9 cellular contexts compared by ENCODE assay signal in genomic region chr2:33321236-33321731, GRCh38.
A peak's percentile ranks its signal among the peaks of the same experiment; 100 is the strongest.
DNase-seq lines count a peak whose midpoint lies in the region; ATAC-seq and TF ChIP-seq lines count a peak whose summit lies in the region.
"Had no signal": no experiment of that assay in that cellular context is flagged by ENCODE, and none has a peak within 500 bp of the region (broad histone marks: within the 10 kb centered on the region; RNA-seq: fewer than 3 reads in every experiment).

No MANE protein-coding gene starts in this region.

- H4K8ac ChIP-seq in trophoblast cell (ENCODE audit: low read depth, low read length), result no peak overlapping the region

- TF ChIP-seq POLR2A in thyroid gland (IDR thresholded peaks at IDR 0.05), result no peak

- H2BK12ac ChIP-seq in trophoblast cell (ENCODE audit: low read length), result no peak overlapping the region

- no peak overlapping the region for H2BK5ac ChIP-seq in trophoblast cell (ENCODE audit: low read depth, low read length, poor library complexity)

- no peaks in the 10 kb centered on the region for H3K9me3 Mint-ChIP-seq in activated T-cell treated with anti-CD3 and anti-CD28 coated beads, Interleukin-2, amount 50 U/mL, for 72 hours

- no peak overlapping the region for H4K12ac ChIP-seq in trophoblast cell (ENCODE audit: low read depth, low read length)

- TF ChIP-seq CTCF in thyroid gland (IDR thresholded peaks at IDR 0.05), result no peak

- no peaks in the 10 kb centered on the region for H3K9me3 ChIP-seq in trophoblast cell (ENCODE audit: insufficient read depth, low read depth, low read length)
- no peaks in the 10 kb centered on the region for H3K9me3 ChIP-seq in thyroid gland

- H3K27me3 Mint-ChIP-seq in activated T-cell treated with anti-CD3 and anti-CD28 coated beads, Interleukin-2, amount 50 U/mL, for 72 hours (ENCODE audit: low read depth), result peaks cover 37% of the 10 kb centered on the region

- H3K18ac ChIP-seq in trophoblast cell (ENCODE audit: low read length), result no peak overlapping the region

- intact Hi-C loops in thyroid gland (cut with DNase I), result no loop called here

- no peak overlapping the region for H2BK120ac ChIP-seq in trophoblast cell (ENCODE audit: insufficient read depth, low read length, poor library complexity)

- ATAC-seq in GM18498 (IDR thresholded peaks at IDR 0.05; ENCODE audit: unreplicated experiment), result peak; percentile 73
- peak; percentile 59 for ATAC-seq in HG02798 (IDR thresholded peaks at IDR 0.05; ENCODE audit: poor library complexity, unreplicated experiment)
- ATAC-seq in activated T-cell treated with anti-CD3 and anti-CD28 coated beads, Interleukin-2, amount 50 U/mL, for 72 hours (replicated peaks in 1 of 2), result peak; percentile 88

- H3K27me3 ChIP-seq in rectal smooth muscle tissue (ENCODE audit: control insufficient read depth, insufficient read depth, low read length), result no peaks in the 10 kb centered on the region
- no peaks in the 10 kb centered on the region for H3K27me3 ChIP-seq in trophoblast cell (ENCODE audit: insufficient read depth, low read length)
- no peaks in the 10 kb centered on the region for H3K27me3 ChIP-seq in thyroid gland

- no CpG with 5 or more reads among the region's 7 CpGs for WGBS in trophoblast cell (ENCODE audit: extremely low coverage, insufficient coverage, insufficient read length)
- WGBS in thyroid gland, 2 donors, result 87 to 88% methylated on average over 7 of the region's 7 CpGs

- H3K27ac ChIP-seq in rectal smooth muscle tissue (ENCODE audit: low read depth, low read length) (peak overlapping the region; percentile 36), trophoblast cell (ENCODE audit: low read depth, low read length) (no peak overlapping the region), thyroid gland (no peak overlapping the region)
- H3K27ac ChIP-seq: HL-60 had no signal

- peak overlapping the region; percentile 90 for H3K27ac Mint-ChIP-seq in activated T-cell treated with anti-CD3 and anti-CD28 coated beads, Interleukin-2, amount 50 U/mL, for 72 hours

- H3K36me3 ChIP-seq in rectal smooth muscle tissue (ENCODE audit: control insufficient read depth, insufficient read depth, low read length), result peaks cover 2% of the 10 kb centered on the region
- no peaks in the 10 kb centered on the region for H3K36me3 ChIP-seq in trophoblast cell (ENCODE audit: control insufficient read depth in 1 of 2, insufficient read depth in 2 of 2, low read length in 2 of 2)
- H3K36me3 ChIP-seq in thyroid gland, result no peaks in the 10 kb centered on the region

- H3K4me3 ChIP-seq in rectal smooth muscle tissue (ENCODE audit: low read length) (no peak overlapping the region), trophoblast cell (ENCODE audit: low read depth, low read length) (no peak overlapping the region), thyroid gland (replicated peaks in 1 of 3) (no peak overlapping the region)

- H3K4me3 Mint-ChIP-seq in activated T-cell treated with anti-CD3 and anti-CD28 coated beads, Interleukin-2, amount 50 U/mL, for 72 hours, result peak overlapping the region; percentile 70 to 71

- no peak overlapping the region for H4K91ac ChIP-seq in trophoblast cell (ENCODE audit: low read depth, low read length)

- no peak overlapping the region for H3K4ac ChIP-seq in trophoblast cell (ENCODE audit: low read depth, low read length)

- H2AFZ ChIP-seq in trophoblast cell (ENCODE audit: insufficient read depth, low read length, poor library complexity), result no peak overlapping the region

- no peak overlapping the region for H3K4me2 ChIP-seq in trophoblast cell (ENCODE audit: low read length)

- H3K4me1 ChIP-seq in rectal smooth muscle tissue (ENCODE audit: control insufficient read depth, insufficient read depth, low read length) (peaks cover 16% of the 10 kb centered on the region), trophoblast cell (ENCODE audit: control insufficient read depth in 1 of 2, insufficient read depth in 2 of 2, low read length in 2 of 2) (peaks cover 0 to 1% of the 10 kb centered on the region in 2 experiments), thyroid gland (no peaks in the 10 kb centered on the region)

- no peaks in the 10 kb centered on the region for H3K79me1 ChIP-seq in trophoblast cell (ENCODE audit: low read length)

- no peaks in the 10 kb centered on the region for H3K79me2 ChIP-seq in trophoblast cell (ENCODE audit: control insufficient read depth, insufficient read depth, low read length, poor library complexity)

- no peaks in the 10 kb centered on the region for H3K36me3 Mint-ChIP-seq in activated T-cell treated with anti-CD3 and anti-CD28 coated beads, Interleukin-2, amount 50 U/mL, for 72 hours (ENCODE audit: insufficient read depth in 2 of 2)

- no peak overlapping the region for H3K14ac ChIP-seq in trophoblast cell (ENCODE audit: low read length)

- H3K9ac ChIP-seq in rectal smooth muscle tissue (ENCODE audit: low read length) (no peak overlapping the region), trophoblast cell (ENCODE audit: low read length) (no peak overlapping the region)

- H2AK5ac ChIP-seq in trophoblast cell (ENCODE audit: low read length), result no peak overlapping the region

- H3K23ac ChIP-seq in trophoblast cell (ENCODE audit: low read length), result no peak overlapping the region

- DNase-seq in activated T-cell treated with anti-CD3 and anti-CD28 coated beads, Interleukin-2, amount 50 U/mL, for 72 hours, result peak; percentile 48 to 65
- no peak for DNase-seq in trophoblast cell
- no peak for DNase-seq in occipital lobe (lab: John Stamatoyannopoulos, UW)
- DNase-seq in thyroid gland, result no peak
- no peak for DNase-seq in effector CD4-positive, alpha-beta T cell

- H3K4me1 Mint-ChIP-seq in activated T-cell treated with anti-CD3 and anti-CD28 coated beads, Interleukin-2, amount 50 U/mL, for 72 hours (ENCODE audit: low read depth), result peaks cover 35% of the 10 kb centered on the region

Comparison
In these comparisons a context has a peak if more than half of its experiments do, and no peak if none do; other contexts are left out.
1. DNase-seq: peak in activated T-cell treated with anti-CD3 and anti-CD28 coated beads, Interleukin-2, amount 50 U/mL, for 72 hours (2 of 2); none in trophoblast cell (0 of 2), occipital lobe (single experiment), thyroid gland (0 of 2) and effector CD4-positive, alpha-beta T cell (single experiment).
2. Peak in every context shown above with its lines, with median percentiles within 50 percentile points of each other: ATAC-seq.